ENCODE assay signal across 1 cellular context in the genomic region with DNA sequence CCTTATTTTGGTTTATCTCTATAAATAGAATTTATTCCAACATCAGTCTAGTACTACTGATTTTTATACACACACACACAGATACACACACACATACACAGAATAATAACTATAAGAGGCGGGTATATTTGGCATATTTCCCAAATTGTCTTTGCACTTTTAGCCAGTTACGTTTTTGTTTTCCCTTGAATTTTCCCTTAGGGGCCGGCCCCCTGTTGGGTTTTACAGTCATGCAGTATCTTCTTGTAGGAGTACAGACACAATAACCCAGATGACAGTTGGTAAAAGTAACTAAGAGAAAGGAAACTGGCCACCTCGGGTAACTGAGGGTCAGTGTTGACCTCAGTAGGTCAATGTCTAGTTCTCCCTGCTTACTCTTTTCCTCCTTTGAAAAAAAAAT.
TF ChIP-seq lines count a peak whose summit lies in the region.

No MANE protein-coding gene starts in this region.

TF ChIP-seq in IMR-90, 13 proteins besides CTCF, POLR2A, EP300 and RAD21 (continued from another document):
- no peak for TF ChIP-seq CHD1 (IDR thresholded peaks at IDR 0.05; ENCODE audit: low read depth, low read length)
